ENCODE assay signal across 2 cellular contexts in the genomic region with DNA sequence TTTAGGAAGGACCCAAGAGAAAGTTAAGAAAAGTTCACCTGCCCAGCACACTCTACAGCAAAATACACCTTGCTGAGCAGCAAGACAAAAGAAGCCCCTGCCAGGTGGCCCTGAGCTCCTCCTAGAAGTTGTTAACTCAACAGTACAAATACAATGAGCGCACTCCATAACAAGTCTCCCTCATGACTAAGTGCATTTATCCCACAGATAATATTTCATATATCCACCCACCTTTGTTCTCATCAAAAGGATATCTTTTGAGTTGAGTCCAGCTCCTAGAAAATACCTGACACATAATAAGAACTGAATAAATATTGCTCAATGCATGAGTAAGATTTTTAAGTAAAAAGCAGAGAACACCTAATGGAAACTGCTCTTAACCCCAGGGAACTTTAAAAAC.
TF ChIP-seq lines count a peak whose summit lies in the region.

No MANE protein-coding gene starts in this region.

TF ChIP-seq in IMR-90, 13 proteins besides CTCF, POLR2A, EP300 and RAD21:
- TF ChIP-seq SMC3 (IDR thresholded peaks at IDR 0.05; ENCODE audit: low read depth, low read length) (no peak), MXI1 (IDR thresholded peaks at IDR 0.05; ENCODE audit: borderline replicate concordance, low read depth, low read length) (no peak), RCOR1 (IDR thresholded peaks at IDR 0.05; ENCODE audit: insufficient replicate concordance, low read length) (no peak), BHLHE40 (IDR thresholded peaks at IDR 0.05; ENCODE audit: low read depth, low read length) (no peak), MAFK (IDR thresholded peaks at IDR 0.05; ENCODE audit: low read depth, low read length) (no peak), MAZ (IDR thresholded peaks at IDR 0.05; ENCODE audit: borderline replicate concordance, low read depth, low read length) (no peak), CEBPB (IDR thresholded peaks at IDR 0.05; ENCODE audit: low read depth, low read length) (0 out of 2 replicates have a peak, but pooled peaks have one; percentile 12)

TF ChIP-seq in SK-N-SH treated with all-trans-retinoic acid at 6 μM for 48 hours, 23 proteins besides CTCF, POLR2A, EP300 and RAD21:
- TF ChIP-seq ZC3H10 (CRISPR knock-in tag; IDR thresholded peaks at IDR 0.05), result no peak
- TF ChIP-seq CSDC2 (CRISPR knock-in tag; IDR thresholded peaks at IDR 0.05), result no peak
- TF ChIP-seq ZFP3 (CRISPR knock-in tag; IDR thresholded peaks at IDR 0.05), result no peak
- no peak for TF ChIP-seq TOX (CRISPR knock-in tag; IDR thresholded peaks at IDR 0.05; ENCODE audit: borderline replicate concordance)
- TF ChIP-seq, protein P1, sequence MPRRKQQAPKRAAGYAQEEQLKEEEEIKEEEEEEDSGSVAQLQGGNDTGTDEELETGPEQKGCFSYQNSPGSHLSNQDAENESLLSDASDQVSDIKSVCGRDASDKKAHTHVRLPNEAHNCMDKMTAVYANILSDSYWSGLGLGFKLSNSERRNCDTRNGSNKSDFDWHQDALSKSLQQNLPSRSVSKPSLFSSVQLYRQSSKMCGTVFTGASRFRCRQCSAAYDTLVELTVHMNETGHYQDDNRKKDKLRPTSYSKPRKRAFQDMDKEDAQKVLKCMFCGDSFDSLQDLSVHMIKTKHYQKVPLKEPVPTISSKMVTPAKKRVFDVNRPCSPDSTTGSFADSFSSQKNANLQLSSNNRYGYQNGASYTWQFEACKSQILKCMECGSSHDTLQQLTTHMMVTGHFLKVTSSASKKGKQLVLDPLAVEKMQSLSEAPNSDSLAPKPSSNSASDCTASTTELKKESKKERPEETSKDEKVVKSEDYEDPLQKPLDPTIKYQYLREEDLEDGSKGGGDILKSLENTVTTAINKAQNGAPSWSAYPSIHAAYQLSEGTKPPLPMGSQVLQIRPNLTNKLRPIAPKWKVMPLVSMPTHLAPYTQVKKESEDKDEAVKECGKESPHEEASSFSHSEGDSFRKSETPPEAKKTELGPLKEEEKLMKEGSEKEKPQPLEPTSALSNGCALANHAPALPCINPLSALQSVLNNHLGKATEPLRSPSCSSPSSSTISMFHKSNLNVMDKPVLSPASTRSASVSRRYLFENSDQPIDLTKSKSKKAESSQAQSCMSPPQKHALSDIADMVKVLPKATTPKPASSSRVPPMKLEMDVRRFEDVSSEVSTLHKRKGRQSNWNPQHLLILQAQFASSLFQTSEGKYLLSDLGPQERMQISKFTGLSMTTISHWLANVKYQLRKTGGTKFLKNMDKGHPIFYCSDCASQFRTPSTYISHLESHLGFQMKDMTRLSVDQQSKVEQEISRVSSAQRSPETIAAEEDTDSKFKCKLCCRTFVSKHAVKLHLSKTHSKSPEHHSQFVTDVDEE (CRISPR knock-in tag; IDR thresholded peaks at IDR 0.05), result no peak
- no peak for TF ChIP-seq ZNF8 (CRISPR knock-in tag; IDR thresholded peaks at IDR 0.05)
- no peak for TF ChIP-seq ZNF70 (CRISPR knock-in tag; IDR thresholded peaks at IDR 0.05)
- TF ChIP-seq ARNTL (CRISPR knock-in tag; IDR thresholded peaks at IDR 0.05; ENCODE audit: borderline replicate concordance, low read depth), result no peak
- no peak for TF ChIP-seq BACH2 (CRISPR knock-in tag; IDR thresholded peaks at IDR 0.05; ENCODE audit: borderline replicate concordance)
- TF ChIP-seq TCF4 (CRISPR knock-in tag; IDR thresholded peaks at IDR 0.05; ENCODE audit: borderline replicate concordance), result no peak
- no peak for TF ChIP-seq RARB (CRISPR knock-in tag; IDR thresholded peaks at IDR 0.05)
- TF ChIP-seq SNAI2 (CRISPR knock-in tag; IDR thresholded peaks at IDR 0.05), result no peak
- TF ChIP-seq ZFP30 (CRISPR knock-in tag; IDR thresholded peaks at IDR 0.05), result no peak
